ENCODE assay signal across 19 cellular contexts in the genomic region with DNA sequence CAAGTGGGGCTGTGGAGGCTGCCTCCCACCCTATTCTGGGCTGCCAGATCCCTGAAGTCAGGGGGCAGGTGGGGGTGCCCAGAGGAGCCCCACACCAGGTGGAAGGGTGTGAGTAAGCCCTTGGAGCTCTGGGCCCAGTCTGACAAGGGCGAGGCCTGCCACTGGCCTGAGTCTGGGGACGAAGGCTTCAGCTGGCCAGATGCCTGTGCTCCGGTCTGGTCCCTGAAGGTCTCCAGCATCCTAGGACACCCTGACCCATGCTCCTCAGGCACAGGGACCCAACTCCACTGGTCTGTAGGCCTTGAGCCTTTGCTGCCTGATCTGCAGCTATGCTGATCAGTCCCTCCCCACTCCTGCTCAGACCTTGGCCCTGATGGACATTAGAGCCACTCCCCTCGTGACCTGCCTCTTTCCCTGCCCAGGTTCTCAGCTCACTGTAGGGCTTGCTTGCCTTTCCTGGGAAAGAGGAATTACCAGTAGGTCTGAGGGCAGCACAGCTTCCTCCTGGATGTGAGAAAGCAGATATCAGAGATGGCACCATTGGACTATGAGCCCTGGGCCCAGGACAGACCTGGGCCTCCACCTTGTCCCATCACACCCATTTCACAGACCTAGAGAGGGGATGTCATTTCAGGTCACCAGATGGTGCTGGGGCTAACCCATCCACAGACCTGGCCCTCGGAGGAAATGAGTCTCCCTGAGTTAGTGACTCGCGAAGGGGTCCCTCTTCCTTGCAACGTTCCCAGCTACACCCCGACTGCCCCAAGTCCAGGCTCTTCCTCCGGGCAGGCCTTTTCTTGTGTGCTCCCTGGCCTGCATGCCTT. TPM values are rescaled to one million over a fixed set of nuclear protein-coding genes. Genes with fewer than 3 reads are reported as not detected.
A peak's percentile ranks its signal among the peaks of the same experiment; 100 is the strongest.
DNase-seq lines count a peak whose midpoint lies in the region; ATAC-seq and TF ChIP-seq lines count a peak whose summit lies in the region.
"Had no signal": no experiment of that assay in that cellular context is flagged by ENCODE, and none has a peak within 500 bp of the region (broad histone marks: within the 10 kb centered on the region; RNA-seq: fewer than 3 reads in every experiment).

No MANE protein-coding gene starts in this region.

- H3K27ac Mint-ChIP-seq in activated CD8-positive, alpha-beta T cell treated with anti-CD3 and anti-CD28 coated beads, Interleukin-2, amount 10 ng/mL, durations not matched to agents 7 days and 5 days = peak overlapping the region; percentile 49
- no peak overlapping the region for H3K27ac Mint-ChIP-seq in activated CD8-positive, alpha-beta T cell treated with anti-CD3 and anti-CD28 coated beads for 36 hours
- no peak overlapping the region for H3K27ac Mint-ChIP-seq in activated CD4-positive, alpha-beta T cell treated with anti-CD3 and anti-CD28 coated beads, Interleukin-2, amount 10 ng/mL, durations not matched to agents 7 days and 5 days
- H3K27ac Mint-ChIP-seq in H9 = no peak overlapping the region
- H3K27ac Mint-ChIP-seq: CD8-positive, alpha-beta memory T cell; HFFc6 had no signal

- H3K4me1 ChIP-seq in sigmoid colon (no peaks in the 10 kb centered on the region), H9 (ENCODE audit: insufficient read depth, low read length) (no peaks in the 10 kb centered on the region)
- H3K4me1 ChIP-seq: BLaER1 had no signal

- no peak for ATAC-seq in activated CD8-positive, alpha-beta T cell treated with anti-CD3 and anti-CD28 coated beads, Interleukin-2, amount 10 ng/mL, durations not matched to agents 7 days and 5 days
- ATAC-seq in activated CD8-positive, alpha-beta T cell treated with anti-CD3 and anti-CD28 coated beads for 36 hours = no peak
- ATAC-seq in left colon = peak; percentile 23

- DNase-seq in activated CD8-positive, alpha-beta T cell treated with anti-CD3 and anti-CD28 coated beads, Interleukin-2, amount 10 ng/mL, durations not matched to agents 7 days and 5 days = no peak
- no peak for DNase-seq in activated CD8-positive, alpha-beta T cell treated with anti-CD3 and anti-CD28 coated beads for 36 hours
- DNase-seq in WERI-Rb-1 (no peak), left colon (no peak), sigmoid colon (peak; percentile 42), H9 (no peak), hepatic stellate cell (ENCODE audit: low spot score) (no peak)
- no peak for DNase-seq in activated CD4-positive, alpha-beta T cell treated with anti-CD3 and anti-CD28 coated beads, Interleukin-2, amount 10 ng/mL, durations not matched to agents 7 days and 5 days
- DNase-seq: SIG-M5 had no signal

- peaks cover 14% of the 10 kb centered on the region for H3K4me1 Mint-ChIP-seq in activated CD8-positive, alpha-beta T cell treated with anti-CD3 and anti-CD28 coated beads, Interleukin-2, amount 10 ng/mL, durations not matched to agents 7 days and 5 days (ENCODE audit: low read depth)
- no peaks in the 10 kb centered on the region for H3K4me1 Mint-ChIP-seq in activated CD8-positive, alpha-beta T cell treated with anti-CD3 and anti-CD28 coated beads for 36 hours (ENCODE audit: low read depth)
- peaks cover 4% of the 10 kb centered on the region for H3K4me1 Mint-ChIP-seq in activated CD4-positive, alpha-beta T cell treated with anti-CD3 and anti-CD28 coated beads, Interleukin-2, amount 10 ng/mL, durations not matched to agents 7 days and 5 days
- peaks cover 16 to 19% of the 10 kb centered on the region in 2 experiments for H3K4me1 Mint-ChIP-seq in H9
- H3K4me1 Mint-ChIP-seq: CD8-positive, alpha-beta memory T cell had no signal

- no peak overlapping the region for H3K56ac ChIP-seq in H9 (ENCODE audit: insufficient read length, low read depth, low read length)

- 82 to 86% methylated on average over 10 of the region's 10 CpGs for WGBS in sigmoid colon, 2 donors
- WGBS in H9 (ENCODE audit: extremely low coverage, insufficient read length, low lambda C conversion rate) = no CpG with 5 or more reads among the region's 10 CpGs

- no peak overlapping the region for H3K23ac ChIP-seq in H9 (ENCODE audit: insufficient read length, low read depth, low read length)

- H2BK12ac ChIP-seq in H9 (ENCODE audit: insufficient read length, low read depth, low read length) = no peak overlapping the region

- intact Hi-C loops in activated CD8-positive, alpha-beta T cell treated with anti-CD3 and anti-CD28 coated beads for 36 hours (cut with micrococcal nuclease) = no loop called here
- intact Hi-C loops in left colon (cut with DNase I, micrococcal nuclease) (no loop called here), sigmoid colon (cut with DNase I) (loop anchor here (10.0 kb wide), 1 partner anchor 919 kb away; no protein-coding TSS in a partner anchor)

- no peak overlapping the region for H3T11ph ChIP-seq in H9 (ENCODE audit: low read length)

- TF ChIP-seq EP300 in sigmoid colon (IDR thresholded peaks at IDR 0.05) = no peak

- no peaks in the 10 kb centered on the region for H3K23me2 ChIP-seq in H9 (ENCODE audit: insufficient read length, low read depth, low read length, poor library complexity, severe bottlenecking)

- H2BK15ac ChIP-seq in H9 (ENCODE audit: low read depth, low read length) = no peak overlapping the region

- H4K8ac ChIP-seq in H9 (replicated peaks; ENCODE audit: insufficient read length, low read depth, low read length) = no peak overlapping the region

- H3K27me3 ChIP-seq in WERI-Rb-1 (ENCODE audit: insufficient read depth, low read depth, severe bottlenecking) (no peaks in the 10 kb centered on the region), sigmoid colon (peaks cover 0 to 5% (median 0%) of the 10 kb centered on the region in 3 donors), H9 (ENCODE audit: insufficient read depth, low read length) (no peaks in the 10 kb centered on the region)
- H3K27me3 ChIP-seq: BLaER1 had no signal

- H3K36me3 Mint-ChIP-seq in activated CD8-positive, alpha-beta T cell treated with anti-CD3 and anti-CD28 coated beads, Interleukin-2, amount 10 ng/mL, durations not matched to agents 7 days and 5 days (ENCODE audit: low read depth) = no peaks in the 10 kb centered on the region
- H3K36me3 Mint-ChIP-seq in activated CD8-positive, alpha-beta T cell treated with anti-CD3 and anti-CD28 coated beads for 36 hours (ENCODE audit: low read depth) = no peaks in the 10 kb centered on the region
- H3K36me3 Mint-ChIP-seq in activated CD4-positive, alpha-beta T cell treated with anti-CD3 and anti-CD28 coated beads, Interleukin-2, amount 10 ng/mL, durations not matched to agents 7 days and 5 days (ENCODE audit: low read depth) = no peaks in the 10 kb centered on the region
- no peaks in the 10 kb centered on the region for H3K36me3 Mint-ChIP-seq in H9 (ENCODE audit: insufficient read depth in 1 of 3, low read depth in 3 of 3)
- H3K36me3 Mint-ChIP-seq: CD8-positive, alpha-beta memory T cell had no signal

- POLR2A ChIA-PET in activated CD8-positive, alpha-beta T cell treated with anti-CD3 and anti-CD28 coated beads, Interleukin-2, amount 10 ng/mL, durations not matched to agents 7 days and 5 days (lab: Charles Lee) = no interaction called here
- POLR2A ChIA-PET in activated CD8-positive, alpha-beta T cell treated with anti-CD3 and anti-CD28 coated beads for 36 hours (lab: Charles Lee) = no interaction called here
- POLR2A ChIA-PET in activated CD4-positive, alpha-beta T cell treated with anti-CD3 and anti-CD28 coated beads, Interleukin-2, amount 10 ng/mL, durations not matched to agents 7 days and 5 days (lab: Charles Lee) = no interaction called here

- no peak overlapping the region for H3K9ac ChIP-seq in H9 (ENCODE audit: extremely low read depth, insufficient read length, low read length)
- H3K9ac ChIP-seq: BLaER1, KMS-11, SK-N-SH had no signal

- H3K4ac ChIP-seq in H9 (ENCODE audit: low read depth, low read length) = no peak overlapping the region

- no peak overlapping the region for H2BK20ac ChIP-seq in H9 (ENCODE audit: low read depth, low read length, poor library complexity, severe bottlenecking)

- no peak for TF ChIP-seq POLR2A in sigmoid colon (IDR thresholded peaks at IDR 0.05)

- H3K36me3 ChIP-seq in WERI-Rb-1 (no peaks in the 10 kb centered on the region), sigmoid colon (no peaks in the 10 kb centered on the region)
- H3K36me3 ChIP-seq: BLaER1 had no signal

- H4K20me1 ChIP-seq in H9 (ENCODE audit: control insufficient read depth, insufficient read depth, insufficient read length) = no peaks in the 10 kb centered on the region
- H4K20me1 ChIP-seq: BLaER1 had no signal

- no peak overlapping the region for H4K91ac ChIP-seq in H9 (ENCODE audit: insufficient read length, low read depth, low read length)

- H3K14ac ChIP-seq in H9 (ENCODE audit: insufficient read depth, low read length) = no peak overlapping the region

- no peaks in the 10 kb centered on the region for H3K9me3 Mint-ChIP-seq in activated CD8-positive, alpha-beta T cell treated with anti-CD3 and anti-CD28 coated beads, Interleukin-2, amount 10 ng/mL, durations not matched to agents 7 days and 5 days (ENCODE audit: insufficient read depth)
- no peaks in the 10 kb centered on the region for H3K9me3 Mint-ChIP-seq in activated CD8-positive, alpha-beta T cell treated with anti-CD3 and anti-CD28 coated beads for 36 hours
- no peaks in the 10 kb centered on the region for H3K9me3 Mint-ChIP-seq in activated CD4-positive, alpha-beta T cell treated with anti-CD3 and anti-CD28 coated beads, Interleukin-2, amount 10 ng/mL, durations not matched to agents 7 days and 5 days
- H3K9me3 Mint-ChIP-seq in H9 = no peaks in the 10 kb centered on the region
- H3K9me3 Mint-ChIP-seq: CD8-positive, alpha-beta memory T cell; HFFc6 had no signal

- no peak overlapping the region for H3K18ac ChIP-seq in H9 (ENCODE audit: insufficient read length, low read depth, low read length)

- H3K79me1 ChIP-seq in H9 (ENCODE audit: insufficient read depth, low read depth, low read length, poor library complexity, severe bottlenecking) = no peaks in the 10 kb centered on the region

- H2BK120ac ChIP-seq in H9 (ENCODE audit: low read depth, low read length, poor library complexity, severe bottlenecking) = no peak overlapping the region

- CTCF ChIA-PET in activated CD8-positive, alpha-beta T cell treated with anti-CD3 and anti-CD28 coated beads, Interleukin-2, amount 10 ng/mL, durations not matched to agents 7 days and 5 days (lab: Charles Lee) = interaction anchor here (0.7 to 3.3 kb wide), 26 partner anchors 9 to 919 kb away, joined by 3 to 24 read pairs (median 4); partner anchors contain the start of gene MRPS15
- CTCF ChIA-PET in activated CD8-positive, alpha-beta T cell treated with anti-CD3 and anti-CD28 coated beads for 36 hours (lab: Charles Lee) = interaction anchor here (0.6 to 4.0 kb wide), 41 partner anchors 10 to 919 kb away, joined by 3 to 34 read pairs (median 5); partner anchors contain the start of genes CSF3R and OSCP1
- CTCF ChIA-PET in activated CD4-positive, alpha-beta T cell treated with anti-CD3 and anti-CD28 coated beads, Interleukin-2, amount 10 ng/mL, durations not matched to agents 7 days and 5 days (lab: Charles Lee) = interaction anchor here (0.7 to 3.1 kb wide), 9 partner anchors 9 to 429 kb away, joined by 3 to 13 read pairs (median 3); no protein-coding TSS in a partner anchor

- TF ChIP-seq CTCF in activated CD8-positive, alpha-beta T cell treated with anti-CD3 and anti-CD28 coated beads for 36 hours (IDR thresholded peaks at IDR 0.05) = no peak
- TF ChIP-seq CTCF in WERI-Rb-1 (IDR thresholded peaks at IDR 0.05; ENCODE audit: low read depth, low read length) (no peak), sigmoid colon (IDR thresholded peaks at IDR 0.05) (no peak), H9 (conservative IDR thresholded peaks at IDR 0.05) (no peak)

- H3K4me3 Mint-ChIP-seq in activated CD8-positive, alpha-beta T cell treated with anti-CD3 and anti-CD28 coated beads, Interleukin-2, amount 10 ng/mL, durations not matched to agents 7 days and 5 days = no peak overlapping the region
- H3K4me3 Mint-ChIP-seq in activated CD8-positive, alpha-beta T cell treated with anti-CD3 and anti-CD28 coated beads for 36 hours = no peak overlapping the region
- H3K4me3 Mint-ChIP-seq in activated CD4-positive, alpha-beta T cell treated with anti-CD3 and anti-CD28 coated beads, Interleukin-2, amount 10 ng/mL, durations not matched to agents 7 days and 5 days = no peak overlapping the region
- no peak overlapping the region for H3K4me3 Mint-ChIP-seq in H9
- H3K4me3 Mint-ChIP-seq: CD8-positive, alpha-beta memory T cell; HFFc6 had no signal

- H2AK5ac ChIP-seq in H9 (ENCODE audit: insufficient read length, low read length) = no peak overlapping the region

- H2AFZ ChIP-seq in H9 (ENCODE audit: low read length) = no peak overlapping the region

- H2BK5ac ChIP-seq in H9 (ENCODE audit: insufficient read length, low read length) = no peak overlapping the region

- no peaks in the 10 kb centered on the region for H3K27me3 Mint-ChIP-seq in activated CD8-positive, alpha-beta T cell treated with anti-CD3 and anti-CD28 coated beads, Interleukin-2, amount 10 ng/mL, durations not matched to agents 7 days and 5 days (ENCODE audit: low read depth)
- no peaks in the 10 kb centered on the region for H3K27me3 Mint-ChIP-seq in activated CD8-positive, alpha-beta T cell treated with anti-CD3 and anti-CD28 coated beads for 36 hours
- no peaks in the 10 kb centered on the region for H3K27me3 Mint-ChIP-seq in activated CD4-positive, alpha-beta T cell treated with anti-CD3 and anti-CD28 coated beads, Interleukin-2, amount 10 ng/mL, durations not matched to agents 7 days and 5 days
- no peaks in the 10 kb centered on the region for H3K27me3 Mint-ChIP-seq in H9 (ENCODE audit: low read depth)

- H3K27ac ChIP-seq in WERI-Rb-1 (peak overlapping the region; percentile 77), sigmoid colon (no peak overlapping the region), H9 (ENCODE audit: insufficient read length, low read depth, low read length) (no peak overlapping the region)
- H3K27ac ChIP-seq: 22Rv1, BLaER1, HL-60, KMS-11 had no signal

- no peaks in the 10 kb centered on the region for H3K79me2 ChIP-seq in H9 (ENCODE audit: insufficient read depth, low read length)

- H3K9me3 ChIP-seq in WERI-Rb-1 (ENCODE audit: severe bottlenecking) = no peaks in the 10 kb centered on the region
- H3K9me3 ChIP-seq in sigmoid colon = no peaks in the 10 kb centered on the region
- no peaks in the 10 kb centered on the region for H3K9me3 ChIP-seq in H9 (ENCODE audit: control insufficient read depth, low read depth, low read length)
- H3K9me3 ChIP-seq: BLaER1, SK-N-SH had no signal

- H3K4me3 ChIP-seq in WERI-Rb-1 (ENCODE audit: low read depth, low read length) = no peak overlapping the region
- no peak overlapping the region for H3K4me3 ChIP-seq in sigmoid colon
- H3K4me3 ChIP-seq: BLaER1 had no signal

- H3K4me2 ChIP-seq in H9 (ENCODE audit: insufficient read depth, insufficient read length, low read length) = no peak overlapping the region
- H3K4me2 ChIP-seq: BLaER1, KMS-11, SK-N-SH had no signal

- H4K5ac ChIP-seq in H9 (ENCODE audit: insufficient read length, low read depth, low read length) = no peak overlapping the region

RNA-seq across cellular contexts. Expression of gene CSF3R, which starts 32.8 kb away (rescaled TPM):
- total RNA-seq in activated CD8-positive, alpha-beta T cell treated with anti-CD3 and anti-CD28 coated beads, Interleukin-2, amount 10 ng/mL, durations not matched to agents 7 days and 5 days = under 1 TPM in 1 of 2 experiments, not detected in 1; 0.05 TPM
- total RNA-seq in activated CD8-positive, alpha-beta T cell treated with anti-CD3 and anti-CD28 coated beads for 36 hours = not detected
- total RNA-seq in left colon (1 to 10 TPM; 2.5 to 2.9 TPM), sigmoid colon (1 to 10 TPM; 7.5 to 9.1 (median 8.6) TPM), H9 (2021) (not detected in 2 replicates)
- polyA plus RNA-seq in sigmoid colon = 1 to 10 TPM; 3.9 to 4.2 (median 3.9) TPM
- under 1 TPM; 0.29 to 0.32 TPM for total RNA-seq in activated CD4-positive, alpha-beta T cell treated with anti-CD3 and anti-CD28 coated beads, Interleukin-2, amount 10 ng/mL, durations not matched to agents 7 days and 5 days
- total RNA-seq: Calu3, Daoy, HFFc6, HT-29 had no signal
- polyA plus RNA-seq: CD8-positive, alpha-beta memory T cell; SK-N-SH had no signal

RNA-seq across cellular contexts. Expression of gene MRPS15, which starts 51.3 kb away (rescaled TPM):
- 100 to 1,000 TPM; 115 TPM for total RNA-seq in activated CD8-positive, alpha-beta T cell treated with anti-CD3 and anti-CD28 coated beads, Interleukin-2, amount 10 ng/mL, durations not matched to agents 7 days and 5 days
- total RNA-seq in activated CD8-positive, alpha-beta T cell treated with anti-CD3 and anti-CD28 coated beads for 36 hours = 100 to 1,000 TPM; 120 to 129 TPM
- 10 to 100 TPM; 43.6 to 54.9 TPM for total RNA-seq in left colon
- 100 to 1,000 TPM in 1 of 4 donors, 10 to 100 TPM in 3; 70.3 to 115 (median 79.0) TPM for total RNA-seq in sigmoid colon
- polyA plus RNA-seq in sigmoid colon = 100 to 1,000 TPM in 2 of 3 donors, 10 to 100 TPM in 1; 81.1 to 103 (median 103) TPM
- total RNA-seq in activated CD4-positive, alpha-beta T cell treated with anti-CD3 and anti-CD28 coated beads, Interleukin-2, amount 10 ng/mL, durations not matched to agents 7 days and 5 days = 100 to 1,000 TPM in 1 of 2 experiments, 10 to 100 TPM in 1; 81.9 to 101 TPM
- total RNA-seq in H9 (2021) = 105 and 111 TPM in 2 replicates
